ENCODE assay signal across 14 cellular contexts in genomic region chr13:97715763-97716162, GRCh38.
DNase-seq lines count a peak whose midpoint lies in the region; ATAC-seq and TF ChIP-seq lines count a peak whose summit lies in the region.
"Had no signal": no experiment of that assay in that cellular context is flagged by ENCODE, and none has a peak within 500 bp of the region (broad histone marks: within the 10 kb centered on the region; RNA-seq: fewer than 3 reads in every experiment).

No MANE protein-coding gene starts in this region.

- no peak overlapping the region for H3K4me3 ChIP-seq in cardiac fibroblast (replicated peaks in 1 of 2; ENCODE audit: low read depth in 2 of 2, low read length in 2 of 2)
- H3K4me3 ChIP-seq in upper lobe of right lung: no peak overlapping the region
- H3K4me3 ChIP-seq in PC-9: no peak overlapping the region
- H3K4me3 ChIP-seq: A549, HAP-1 had no signal

- H3K36me3 ChIP-seq in upper lobe of right lung (no peaks in the 10 kb centered on the region), PC-9 (ENCODE audit: low read depth) (no peaks in the 10 kb centered on the region)
- H3K36me3 ChIP-seq: BE2C, HAP-1 had no signal

- H3K79me2 ChIP-seq in PC-9 (ENCODE audit: low read depth): no peaks in the 10 kb centered on the region

- no peak overlapping the region for H3K4me2 ChIP-seq in PC-9
- H3K4me2 ChIP-seq: A549 had no signal

- intact Hi-C loops in upper lobe of right lung (cut with DNase I): no loop called here
- intact Hi-C loops in PC-9 (cut with micrococcal nuclease; ENCODE audit: unreplicated experiment): no loop called here

- H3K9me3 ChIP-seq in upper lobe of right lung (no peaks in the 10 kb centered on the region), PC-9 (ENCODE audit: insufficient read depth, low read depth) (no peaks in the 10 kb centered on the region)
- H3K9me3 ChIP-seq: A549, BE2C, HAP-1 had no signal

- no peaks in the 10 kb centered on the region for H3F3A ChIP-seq in PC-9 (ENCODE audit: insufficient read depth, low read depth)

- TF ChIP-seq CTCF in cardiac fibroblast (IDR thresholded peaks at IDR 0.05; ENCODE audit: low read depth, low read length) (no peak), upper lobe of right lung (IDR thresholded peaks at IDR 0.05) (no peak), PC-9 (conservative IDR thresholded peaks at IDR 0.05) (no peak)

- POLR2A ChIA-PET in PC-9 (lab: Charles Lee; ENCODE audit: unreplicated experiment): no interaction called here

- BruUV-seq in PC-9 (replicated peaks; lab: Mats Ljungman, UMichigan): no TSS peak

- H3K4me1 ChIP-seq in upper lobe of right lung (no peaks in the 10 kb centered on the region), PC-9 (replicated peaks; ENCODE audit: insufficient read depth) (no peaks in the 10 kb centered on the region)
- H3K4me1 ChIP-seq: A549, BE2C, HAP-1 had no signal

- H3K9me2 ChIP-seq in PC-9 (ENCODE audit: insufficient read depth): no peaks in the 10 kb centered on the region

- CTCF ChIA-PET in PC-9 (lab: Charles Lee): no interaction called here

- H2AFZ ChIP-seq in PC-9: no peak overlapping the region

- peak; percentile 51 for DNase-seq in astrocyte of the hippocampus (ENCODE audit: low read depth, low spot score)
- DNase-seq in cardiac fibroblast (ENCODE audit: low read depth in 2 of 2): peak; percentile 2 to 29
- peak; percentile 9 for DNase-seq in iris pigment epithelial cell (ENCODE audit: low read depth)
- no peak for DNase-seq in upper lobe of right lung
- DNase-seq in NCI-H1092 treated with DMSO at 0.1 percent for 48 hours (lab: John Stamatoyannopoulos, UW): no peak
- DNase-seq in PC-9: no peak
- DNase-seq in 8988T: no peak
- DNase-seq: BE2C; CD4-positive, alpha-beta memory T cell; DND-41; GDM1 had no signal

- no peaks in the 10 kb centered on the region for H4K20me1 ChIP-seq in PC-9 (ENCODE audit: insufficient read depth)

- H3K27me3 ChIP-seq in upper lobe of right lung (no peaks in the 10 kb centered on the region), PC-9 (ENCODE audit: insufficient read depth, low read depth) (no peaks in the 10 kb centered on the region)

- no peak overlapping the region for H3K27ac ChIP-seq in upper lobe of right lung
- no peak overlapping the region for H3K27ac ChIP-seq in PC-9
- H3K27ac ChIP-seq: A549, C4-2B had no signal

- ATAC-seq in upper lobe of right lung: peak; percentile 66
- ATAC-seq: A549 had no signal

Comparison
In these comparisons a context has a peak if more than half of its experiments do, and no peak if none do; other contexts are left out.
1. DNase-seq: peak in astrocyte of the hippocampus (single experiment), cardiac fibroblast (2 of 2) and iris pigment epithelial cell (single experiment); none in upper lobe of right lung (single experiment), NCI-H1092 treated with DMSO at 0.1 percent for 48 hours (single experiment), PC-9 (0 of 2) and 8988T (single experiment).